ENCODE assay signal across 16 cellular contexts in genomic region chr9:135253305-135254004, GRCh38.
A peak's percentile ranks its signal among the peaks of the same experiment; 100 is the strongest.
DNase-seq lines count a peak whose midpoint lies in the region; ATAC-seq and TF ChIP-seq lines count a peak whose summit lies in the region.
"Had no signal": no experiment of that assay in that cellular context is flagged by ENCODE, and none has a peak within 500 bp of the region (broad histone marks: within the 10 kb centered on the region; RNA-seq: fewer than 3 reads in every experiment).

No MANE protein-coding gene starts in this region.

- CTCF ChIA-PET in Calu3 (lab: Charles Lee) = no interaction called here

- H3K4me3 Mint-ChIP-seq in Calu3 (ENCODE audit: low read depth, unreplicated experiment) (no peak overlapping the region), endodermal cell (no peak overlapping the region), neural progenitor cell (no peak overlapping the region), endothelial cell (ENCODE audit: unreplicated experiment) (no peak overlapping the region)
- H3K4me3 Mint-ChIP-seq: activated naive CD4-positive, alpha-beta T cell treated with anti-CD3 and anti-CD28 coated beads for 36 hours; dendritic cell treated with granulocyte-macrophage colony-stimulating factor and Interleukin-4, amounts not matched to agents 40 ng/mL and 50 ng/mL, for 4 days; mesothelial cell of epicardium; neural crest cell had no signal

- peaks cover 9% of the 10 kb centered on the region; the same call in 1 of the 2 replicates for H3K4me1 ChIP-seq in HUES64 (ENCODE audit: insufficient read depth, low read length)
- no peaks in the 10 kb centered on the region for H3K4me1 ChIP-seq in endodermal cell (ENCODE audit: control insufficient read depth, insufficient read depth, low read length)
- peaks cover 11% of the 10 kb centered on the region for H3K4me1 ChIP-seq in neural progenitor cell
- H3K4me1 ChIP-seq: Caco-2 had no signal

- ATAC-seq in HG03457 (IDR thresholded peaks at IDR 0.05; ENCODE audit: unreplicated experiment) = no peak
- ATAC-seq: Panc1 had no signal

- H3K36me3 ChIP-seq in HUES64 (ENCODE audit: insufficient read depth, low read length) = no peaks in the 10 kb centered on the region
- no peaks in the 10 kb centered on the region for H3K36me3 ChIP-seq in endodermal cell (ENCODE audit: control insufficient read depth, insufficient read depth, low read length)
- H3K36me3 ChIP-seq in neural progenitor cell = no peaks in the 10 kb centered on the region

- H3K27ac ChIP-seq in HUES64 (ENCODE audit: low read depth, low read length) (0 out of 2 replicates have a peak overlapping the region, but pooled peaks have one; percentile 5), endodermal cell (ENCODE audit: low read depth, low read length) (peak overlapping the region; percentile 71), neural progenitor cell (no peak overlapping the region)

- H3K9me3 Mint-ChIP-seq in Calu3 (ENCODE audit: low read depth, unreplicated experiment) = no peaks in the 10 kb centered on the region
- H3K9me3 Mint-ChIP-seq in endodermal cell = no peaks in the 10 kb centered on the region
- H3K9me3 Mint-ChIP-seq in neural progenitor cell = no peaks in the 10 kb centered on the region
- H3K9me3 Mint-ChIP-seq in endothelial cell (ENCODE audit: unreplicated experiment) = no peaks in the 10 kb centered on the region
- H3K9me3 Mint-ChIP-seq: activated naive CD4-positive, alpha-beta T cell treated with anti-CD3 and anti-CD28 coated beads for 36 hours; dendritic cell treated with granulocyte-macrophage colony-stimulating factor and Interleukin-4, amounts not matched to agents 40 ng/mL and 50 ng/mL, for 4 days; mesothelial cell of epicardium; neural crest cell had no signal

- WGBS in HUES64 = 20% methylated on average over 30 of the region's 31 CpGs
- WGBS in endodermal cell (ENCODE audit: insufficient coverage in 1 of 2, insufficient read length in 1 of 2), 2 experiments = 53 to 56% methylated on average over 6 to 31 of the region's 31 CpGs

- no peaks in the 10 kb centered on the region for H3K79me2 ChIP-seq in neural progenitor cell (ENCODE audit: low read depth)

- no peaks in the 10 kb centered on the region for H3K4me1 Mint-ChIP-seq in Calu3 (ENCODE audit: low read depth, unreplicated experiment)
- H3K4me1 Mint-ChIP-seq in endodermal cell = no peaks in the 10 kb centered on the region
- peaks cover 12% of the 10 kb centered on the region for H3K4me1 Mint-ChIP-seq in neural progenitor cell
- H3K4me1 Mint-ChIP-seq in endothelial cell (ENCODE audit: unreplicated experiment) = no peaks in the 10 kb centered on the region

- no peak overlapping the region for H3K4me3 ChIP-seq in HUES64 (ENCODE audit: low read length)
- H3K4me3 ChIP-seq in endodermal cell (ENCODE audit: low read length) = no peak overlapping the region
- no peak overlapping the region for H3K4me3 ChIP-seq in neural progenitor cell

- H3K27ac Mint-ChIP-seq in Calu3 (ENCODE audit: unreplicated experiment) (no peak overlapping the region), endodermal cell (no peak overlapping the region), neural progenitor cell (no peak overlapping the region), endothelial cell (ENCODE audit: unreplicated experiment) (no peak overlapping the region)
- H3K27ac Mint-ChIP-seq: activated naive CD4-positive, alpha-beta T cell treated with anti-CD3 and anti-CD28 coated beads for 36 hours; dendritic cell treated with granulocyte-macrophage colony-stimulating factor and Interleukin-4, amounts not matched to agents 40 ng/mL and 50 ng/mL, for 4 days; mesothelial cell of epicardium had no signal

- no peaks in the 10 kb centered on the region for H3K9me3 ChIP-seq in HUES64 (ENCODE audit: insufficient read depth, low read depth, low read length)
- no peaks in the 10 kb centered on the region for H3K9me3 ChIP-seq in endodermal cell (ENCODE audit: control insufficient read depth, low read length)
- no peaks in the 10 kb centered on the region for H3K9me3 ChIP-seq in neural progenitor cell (ENCODE audit: low read depth)
- H3K9me3 ChIP-seq: Caco-2 had no signal

- H3K9ac ChIP-seq in HUES64 (ENCODE audit: low read depth, low read length) = no peak overlapping the region
- no peak overlapping the region for H3K9ac ChIP-seq in endodermal cell (ENCODE audit: extremely low read depth, low read length, poor library complexity, severe bottlenecking)
- H3K9ac ChIP-seq in neural progenitor cell = no peak overlapping the region

- no TSS peak for BruUV-seq in Calu3 (replicated peaks; lab: Mats Ljungman, UMichigan)

- peak overlapping the region; percentile 26 for H2AFZ ChIP-seq in neural progenitor cell (replicated peaks)

- H3F3A ChIP-seq in neural progenitor cell (ENCODE audit: low read depth) = peaks cover 4% of the 10 kb centered on the region

- DNase-seq in Calu3 (peak; percentile 32), endodermal cell (peak; percentile 90), neural progenitor cell (ENCODE audit: low spot score) (peak; percentile 68), endothelial cell (ENCODE audit: low spot score) (no peak), T-helper 1 cell (no peak)
- no peak for DNase-seq in central memory CD4-positive, alpha-beta T cell
- DNase-seq: activated naive CD4-positive, alpha-beta T cell treated with anti-CD3 and anti-CD28 coated beads for 36 hours; Caco-2; KG1; NCI-H1092 had no signal

- H3K27me3 ChIP-seq in HUES64 (ENCODE audit: insufficient read depth, low read length) (0 out of 2 replicates have a peak, but pooled peaks cover 4% of the 10 kb centered on the region), endodermal cell (ENCODE audit: control insufficient read depth, insufficient read depth, low read length, poor library complexity, severe bottlenecking) (no peaks in the 10 kb centered on the region), neural progenitor cell (no peaks in the 10 kb centered on the region)

- peaks cover 18% of the 10 kb centered on the region for H3K27me3 Mint-ChIP-seq in Calu3 (ENCODE audit: unreplicated experiment)
- no peaks in the 10 kb centered on the region for H3K27me3 Mint-ChIP-seq in endodermal cell (ENCODE audit: insufficient read depth)
- H3K27me3 Mint-ChIP-seq in neural progenitor cell (ENCODE audit: insufficient read depth, low read depth) = peaks cover 4% of the 10 kb centered on the region
- H3K27me3 Mint-ChIP-seq in endothelial cell (ENCODE audit: unreplicated experiment) = peaks cover 12% of the 10 kb centered on the region

- intact Hi-C loops in Calu3 (cut with micrococcal nuclease; ENCODE audit: unreplicated experiment) = no loop called here

- no peak for TF ChIP-seq CTCF in Calu3 (IDR thresholded peaks at IDR 0.05; ENCODE audit: unreplicated experiment)
- peak; percentile 35 for TF ChIP-seq CTCF in endodermal cell (conservative IDR thresholded peaks at IDR 0.05)
- TF ChIP-seq CTCF in neural progenitor cell (IDR thresholded peaks at IDR 0.05) = peak; percentile 22
- TF ChIP-seq CTCF in endothelial cell (IDR thresholded peaks at IDR 0.05; ENCODE audit: unreplicated experiment) = no peak

- no peaks in the 10 kb centered on the region for H4K20me1 ChIP-seq in neural progenitor cell (ENCODE audit: low read depth)

- H3K36me3 Mint-ChIP-seq in Calu3 (ENCODE audit: insufficient read depth, unreplicated experiment) (no peaks in the 10 kb centered on the region), endodermal cell (ENCODE audit: low read depth) (no peaks in the 10 kb centered on the region), neural progenitor cell (no peaks in the 10 kb centered on the region), endothelial cell (ENCODE audit: low read depth, unreplicated experiment) (no peaks in the 10 kb centered on the region)
- H3K36me3 Mint-ChIP-seq: mesothelial cell of epicardium had no signal

- H3K4me2 ChIP-seq in neural progenitor cell = no peak overlapping the region

Comparison
In these comparisons a context has a peak if more than half of its experiments do, and no peak if none do; other contexts are left out.
1. DNase-seq: peak in Calu3 (single experiment), endodermal cell (single experiment) and neural progenitor cell (single experiment); none in central memory CD4-positive, alpha-beta T cell (single experiment), endothelial cell (single experiment) and T-helper 1 cell (0 of 5).
2. CTCF ChIP-seq: peak in endodermal cell (single experiment) and neural progenitor cell (single experiment); none in Calu3 (single experiment) and endothelial cell (single experiment).